ENCODE assay signal across 1 cellular context in genomic region chr17:73359255-73359816, GRCh38.
TF ChIP-seq lines count a peak whose summit lies in the region.

No MANE protein-coding gene starts in this region.

TF ChIP-seq in HepG2, 621 proteins besides CTCF, POLR2A, EP300 and RAD21:
- TF ChIP-seq ZNF446 (CRISPR knock-in tag; IDR thresholded peaks at IDR 0.05), result no peak
- TF ChIP-seq RELA (CRISPR knock-in tag; IDR thresholded peaks at IDR 0.05), result no peak
- no peak for TF ChIP-seq HMG20A (CRISPR knock-in tag; IDR thresholded peaks at IDR 0.05; ENCODE audit: borderline replicate concordance)
- no peak for TF ChIP-seq ZNF546 (CRISPR knock-in tag; conservative IDR thresholded peaks at IDR 0.05)
- TF ChIP-seq ZNF501 (CRISPR knock-in tag; IDR thresholded peaks at IDR 0.05), result 0 out of 2 replicates have a peak, but pooled peaks have one; percentile 6
- 0 out of 2 replicates have a peak, but pooled peaks have one; percentile 57 for TF ChIP-seq EZH2 (conservative IDR thresholded peaks at IDR 0.05; ENCODE audit: low read depth, low read length)
- TF ChIP-seq ZFP82 (CRISPR knock-in tag; IDR thresholded peaks at IDR 0.05; ENCODE audit: borderline replicate concordance), result no peak
- no peak for TF ChIP-seq KLF11 (CRISPR knock-in tag; IDR thresholded peaks at IDR 0.05)
- TF ChIP-seq BHLHE40 (IDR thresholded peaks at IDR 0.05; ENCODE audit: low read length), result no peak
- TF ChIP-seq MAX (IDR thresholded peaks at IDR 0.05), result 0 out of 2 replicates have a peak, but pooled peaks have one; percentile 3
- TF ChIP-seq MIER2 (CRISPR knock-in tag; IDR thresholded peaks at IDR 0.05), result no peak
- TF ChIP-seq PRDM4 (CRISPR knock-in tag; IDR thresholded peaks at IDR 0.05; ENCODE audit: borderline replicate concordance), result no peak
- TF ChIP-seq GTF3A (CRISPR knock-in tag; conservative IDR thresholded peaks at IDR 0.05), result no peak
- TF ChIP-seq GPN1 (CRISPR knock-in tag; IDR thresholded peaks at IDR 0.05; ENCODE audit: borderline replicate concordance), result no peak
- 0 out of 2 replicates have a peak, but pooled peaks have one; percentile 10 for TF ChIP-seq UBTF (CRISPR knock-in tag; IDR thresholded peaks at IDR 0.05)
